Comparison of ENCODE assay signal across 30 cellular contexts in genomic region chr17:9918804-9919352, GRCh38. TPM values are rescaled to one million over a fixed set of nuclear protein-coding genes. Genes with fewer than 3 reads are reported as not detected.
"Had no signal": no experiment of that assay in that cellular context is flagged by ENCODE, and none has a peak within 500 bp of the region (broad histone marks: within the 10 kb centered on the region; RNA-seq: fewer than 3 reads in every experiment).

No MANE protein-coding gene starts in this region.

- H3K4me3 ChIP-seq: ascending aorta, body of pancreas, K562, SJCRH30 had no signal

- H3K9me3 Mint-ChIP-seq: activated naive CD4-positive, alpha-beta T cell treated with anti-CD3 and anti-CD28 coated beads, Interleukin-2, amount 50 U/mL, for 24 hours; activated T-cell treated with anti-CD3 and anti-CD28 coated beads, Interleukin-2, amount 50 U/mL, for 24 hours; activated T-helper 1 cell treated with anti-CD3 and anti-CD28 coated beads, Interleukin-12 subunit alpha, Interleukin-12 subunit beta, Interleukin-2, Interleukin-4 antibody, amounts not matched to agents 30 ng/mL and 10 ng/mL and 1 ng/mL, durations not matched to agents 14 hours and 24 hours and 36 hours had no signal

- FAIRE-seq: bronchial epithelial cell, K562 had no signal

- H3K27ac Mint-ChIP-seq: activated CD8-positive, alpha-beta memory T cell treated with anti-CD3 and anti-CD28 coated beads, Interleukin-2, amount 10 ng/mL, durations not matched to agents 7 days and 5 days; activated naive CD4-positive, alpha-beta T cell treated with anti-CD3 and anti-CD28 coated beads, Interleukin-2, amount 50 U/mL, for 24 hours; activated T-cell treated with anti-CD3 and anti-CD28 coated beads, Interleukin-2, amount 50 U/mL, for 24 hours; activated T-helper 1 cell treated with anti-CD3 and anti-CD28 coated beads, Interleukin-12 subunit alpha, Interleukin-12 subunit beta, Interleukin-2, Interleukin-4 antibody, amounts not matched to agents 30 ng/mL and 10 ng/mL and 1 ng/mL, durations not matched to agents 14 hours and 24 hours and 36 hours had no signal

- H3K4me1 Mint-ChIP-seq: activated CD8-positive, alpha-beta memory T cell treated with anti-CD3 and anti-CD28 coated beads, Interleukin-2, amount 10 ng/mL, durations not matched to agents 7 days and 5 days; activated naive CD4-positive, alpha-beta T cell treated with anti-CD3 and anti-CD28 coated beads, Interleukin-2, amount 50 U/mL, for 24 hours had no signal

- H3K36me3 Mint-ChIP-seq: activated CD8-positive, alpha-beta memory T cell treated with anti-CD3 and anti-CD28 coated beads, Interleukin-2, amount 10 ng/mL, durations not matched to agents 7 days and 5 days; activated naive CD4-positive, alpha-beta T cell treated with anti-CD3 and anti-CD28 coated beads, Interleukin-2, amount 50 U/mL, for 24 hours had no signal

- DNase-seq: activated CD4-positive, alpha-beta T cell treated with anti-CD3 and anti-CD28 coated beads for 4 hours; activated CD4-positive, alpha-beta T cell treated with anti-CD3 and anti-CD28 coated beads, Interleukin-2, amount 50 U/mL, for 4 hours; activated CD8-positive, alpha-beta memory T cell treated with anti-CD3 and anti-CD28 coated beads, Interleukin-2, amount 10 ng/mL, durations not matched to agents 7 days and 5 days; activated effector memory CD4-positive, alpha-beta T cell treated with Interleukin-2 at 50 U/mL for 16 hours; activated naive CD4-positive, alpha-beta T cell; activated T-cell treated with anti-CD3 and anti-CD28 coated beads, Interleukin-2, amount 50 U/mL, for 24 hours; body of pancreas; central memory CD4-positive, alpha-beta T cell; Karpas-422; MM.1S; NCI-H1105; NCI-H1436; NCI-H1694 treated with DMSO at 0.1 percent for 48 hours; NCI-H2029 treated with DMSO at 0.1 percent for 48 hours; NCI-H510A treated with DMSO at 0.1 percent for 48 hours; NCI-H748 treated with DMSO at 0.1 percent for 48 hours; OCI-M1; RPMI8226; SJCRH30; SK-N-SH; T-helper 1 cell had no signal

- H3K4me3 Mint-ChIP-seq: activated CD8-positive, alpha-beta memory T cell treated with anti-CD3 and anti-CD28 coated beads, Interleukin-2, amount 10 ng/mL, durations not matched to agents 7 days and 5 days; activated naive CD4-positive, alpha-beta T cell treated with anti-CD3 and anti-CD28 coated beads, Interleukin-2, amount 50 U/mL, for 24 hours; activated T-cell treated with anti-CD3 and anti-CD28 coated beads, Interleukin-2, amount 50 U/mL, for 24 hours; activated T-helper 1 cell treated with anti-CD3 and anti-CD28 coated beads, Interleukin-12 subunit alpha, Interleukin-12 subunit beta, Interleukin-2, Interleukin-4 antibody, amounts not matched to agents 30 ng/mL and 10 ng/mL and 1 ng/mL, durations not matched to agents 14 hours and 24 hours and 36 hours had no signal

- H3K4me2 ChIP-seq: SK-N-SH had no signal

- H3K27me3 Mint-ChIP-seq: activated CD8-positive, alpha-beta memory T cell treated with anti-CD3 and anti-CD28 coated beads, Interleukin-2, amount 10 ng/mL, durations not matched to agents 7 days and 5 days; activated naive CD4-positive, alpha-beta T cell treated with anti-CD3 and anti-CD28 coated beads, Interleukin-2, amount 50 U/mL, for 24 hours; activated T-cell treated with anti-CD3 and anti-CD28 coated beads, Interleukin-2, amount 50 U/mL, for 24 hours had no signal

- H3K4me1 ChIP-seq: ascending aorta, body of pancreas, SJCRH30 had no signal

- ATAC-seq: activated CD4-positive, CD25-positive, alpha-beta regulatory T cell treated with anti-CD3 and anti-CD28 coated beads, Interleukin-2, amount 50 U/mL, for 24 hours; activated CD8-positive, alpha-beta memory T cell treated with anti-CD3 and anti-CD28 coated beads, Interleukin-2, amount 10 ng/mL, durations not matched to agents 7 days and 5 days; body of pancreas; K562; Panc1; Right ventricle myocardium inferior had no signal

- H3K9me3 ChIP-seq: ascending aorta, body of pancreas, SJCRH30, SK-N-SH had no signal

- H3K27ac ChIP-seq: ascending aorta, body of pancreas, SJCRH30 had no signal

RNA-seq across cellular contexts. Expression of gene RCVRN, which starts 13.8 kb away (rescaled TPM):
- total RNA-seq: activated CD8-positive, alpha-beta memory T cell treated with anti-CD3 and anti-CD28 coated beads, Interleukin-2, amount 10 ng/mL, durations not matched to agents 7 days and 5 days; activated T-helper 1 cell treated with anti-CD3 and anti-CD28 coated beads, Interleukin-12 subunit alpha, Interleukin-12 subunit beta, Interleukin-2, Interleukin-4 antibody, amounts not matched to agents 30 ng/mL and 10 ng/mL and 1 ng/mL, durations not matched to agents 14 hours and 24 hours and 36 hours; ascending aorta; body of pancreas; bronchial epithelial cell; K562; Right ventricle myocardium inferior; T-helper 2 cell treated with Interferon-gamma antibody and Interleukin-4, amounts not matched to agents 100 ng/mL and 5 ng/mL, for 36 hours had no signal
- polyA plus RNA-seq: K562, SK-N-SH had no signal
